In the genomic region with DNA sequence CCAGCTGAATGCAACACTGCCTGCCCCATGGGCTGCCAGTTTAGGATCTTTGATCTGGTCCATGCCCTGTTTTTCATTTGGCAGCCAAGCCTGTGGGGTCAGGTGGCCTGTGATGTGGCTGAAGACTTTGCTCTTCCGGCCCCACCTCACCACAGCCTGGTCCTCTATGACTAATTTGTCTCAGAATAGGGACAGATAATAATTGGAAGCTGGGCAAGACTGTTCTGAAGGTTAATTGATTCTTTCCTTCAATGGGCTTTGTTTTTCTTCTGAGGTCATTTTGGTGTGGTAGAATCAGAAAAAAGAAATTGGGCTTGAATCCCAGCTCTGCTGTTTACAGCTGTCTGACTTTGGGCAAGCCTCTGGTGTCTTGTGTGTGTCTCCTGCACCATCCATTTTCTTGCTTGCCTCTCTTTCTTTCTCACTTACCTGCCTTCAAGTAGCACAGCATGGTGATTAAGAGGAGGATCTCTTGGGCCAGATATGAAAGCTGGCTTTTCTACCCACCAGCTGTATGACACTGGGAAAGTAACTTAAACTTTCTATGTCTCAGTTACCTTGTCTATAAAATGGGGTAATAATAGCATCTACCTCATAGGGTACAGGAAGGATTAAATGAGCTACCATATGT, we compare ENCODE assay signal across 9 cellular contexts. TPM values are rescaled to one million over a fixed set of nuclear protein-coding genes. Genes with fewer than 3 reads are reported as not detected.
DNase-seq lines count a peak whose midpoint lies in the region; ATAC-seq, FAIRE-seq and TF ChIP-seq lines count a peak whose summit lies in the region.
"Had no signal": no experiment of that assay in that cellular context is flagged by ENCODE, and none has a peak within 500 bp of the region (broad histone marks: within the 10 kb centered on the region; RNA-seq: fewer than 3 reads in every experiment).

No MANE protein-coding gene starts in this region.

- peak; percentile 37 for FAIRE-seq in HepG2 (lab: Jason Lieb, UNC)

- H3K9ac ChIP-seq in HepG2 (ENCODE audit: insufficient read depth, low read depth, low read length): peak overlapping the region; percentile 50; the same call in 1 of the 2 replicates

- peaks cover 3 to 21% of the 10 kb centered on the region in 2 experiments for H3K36me3 ChIP-seq in HepG2 (replicated peaks in 1 of 2; ENCODE audit: control insufficient read depth in 1 of 2, insufficient read depth in 2 of 2, low read length in 2 of 2)

- peaks cover 5% of the 10 kb centered on the region for H3K79me2 ChIP-seq in HepG2 (ENCODE audit: insufficient read depth, low read length)

- no peaks in the 10 kb centered on the region for H4K20me1 ChIP-seq in HepG2 (ENCODE audit: insufficient read depth, low read length)

- POLR2A ChIA-PET in HepG2 (lab: Yijun Ruan, JAX): interaction anchor here (0.6 to 2.4 kb wide), 14 partner anchors 9 to 53 kb away, joined by 3 to 16 read pairs (median 4); a partner anchor contains a TSS

- TF ChIP-seq RAD21 in HepG2 (CRISPR knock-in tag; IDR thresholded peaks at IDR 0.05): no peak

- H3K4me2 ChIP-seq in HepG2 (ENCODE audit: low read depth, low read length): peak overlapping the region; percentile 40

- in situ Hi-C loops in HepG2 (cut with HindIII; ENCODE audit: extremely low pct_ligation_motif_present, low pct_unique_long_range_greater_than_20kb): no loop called here

- WGBS in HepG2 (ENCODE audit: low lambda C conversion rate): 33% methylated on average over 1 of the region's 1 CpG

- DNase-seq in activated CD4-positive, CD25-positive, alpha-beta regulatory T cell treated with anti-CD3 and anti-CD28 coated beads, Interleukin-2, amount 50 U/mL, for 72 hours: no peak
- DNase-seq in HepG2 (ENCODE audit: low spot score): peak; percentile 77
- DNase-seq in CD1c-positive myeloid dendritic cell (ENCODE audit: extremely low spot score): no peak
- no peak for DNase-seq in RKO (ENCODE audit: low spot score)
- no peak for DNase-seq in SK-N-DZ (ENCODE audit: low spot score)
- DNase-seq: activated B cell treated with CpG ODN at 0.5 μM for 24 hours had no signal

- peak in 1 of 2 experiments; percentile 83; a peak in 3 of 4 replicates for TF ChIP-seq EP300 in HepG2 (IDR thresholded peaks at IDR 0.05; ENCODE audit: low read depth in 2 of 2, low read length in 2 of 2)
- TF ChIP-seq EP300 in HepG2 (CRISPR knock-in tag; IDR thresholded peaks at IDR 0.05; ENCODE audit: borderline replicate concordance): no peak

- H3K4me3 ChIP-seq in HepG2 (replicated peaks in 1 of 3; ENCODE audit: insufficient read depth in 1 of 3, low read depth in 2 of 3, low read length in 3 of 3): no peak overlapping the region

- peak overlapping the region; percentile 97 for H3K27ac ChIP-seq in VCaP
- peak overlapping the region; percentile 69 for H3K27ac ChIP-seq in HepG2 (ENCODE audit: extremely low read length, insufficient read depth, low read length)

- H3K4me1 ChIP-seq in HepG2 (ENCODE audit: insufficient read depth, low read length): peaks cover 78% of the 10 kb centered on the region

- no peaks in the 10 kb centered on the region for H3K27me3 ChIP-seq in HepG2 (ENCODE audit: control insufficient read depth in 1 of 2, insufficient read depth in 2 of 2, low read length in 2 of 2)

- no peaks in the 10 kb centered on the region for H3K9me3 ChIP-seq in HepG2 (ENCODE audit: low read length)

- no peak overlapping the region for H2AFZ ChIP-seq in HepG2 (ENCODE audit: low read length)

- CTCF ChIA-PET in HepG2 (lab: Yijun Ruan, JAX; ENCODE audit: low intra/inter-chr PET ratio, low total read pairs): no interaction called here

- peak; percentile 48 to 49 for ATAC-seq in activated CD4-positive, CD25-positive, alpha-beta regulatory T cell treated with anti-CD3 and anti-CD28 coated beads, Interleukin-2, amount 50 U/mL, for 24 hours
- ATAC-seq in HG02973 (IDR thresholded peaks at IDR 0.05; ENCODE audit: unreplicated experiment) (peak; percentile 57), HepG2 (peak; percentile 93)

- intact Hi-C loops in HepG2 (cut with micrococcal nuclease; ENCODE audit: unreplicated experiment): no loop called here

- TF ChIP-seq CTCF in VCaP (conservative IDR thresholded peaks at IDR 0.05) (no peak), HepG2 (CRISPR knock-in tag; IDR thresholded peaks at IDR 0.05) (no peak)

- TF ChIP-seq POLR2A in HepG2 (IDR thresholded peaks at IDR 0.05; ENCODE audit: insufficient read depth in 1 of 2, low read depth in 2 of 2, low read length in 2 of 2): no peak

- TSS peak; percentile 64 for BruUV-seq in HepG2 (replicated peaks; lab: Mats Ljungman, UMichigan)

TF ChIP-seq in HepG2, 621 proteins besides CTCF, POLR2A, EP300 and RAD21 (continues in another document):
- no peak for TF ChIP-seq SP2 (CRISPR knock-in tag; IDR thresholded peaks at IDR 0.05)
- TF ChIP-seq ZNF850 (CRISPR knock-in tag; conservative IDR thresholded peaks at IDR 0.05): no peak
- no peak for TF ChIP-seq BRD4 (CRISPR knock-in tag; IDR thresholded peaks at IDR 0.05)
- TF ChIP-seq, protein P1, sequence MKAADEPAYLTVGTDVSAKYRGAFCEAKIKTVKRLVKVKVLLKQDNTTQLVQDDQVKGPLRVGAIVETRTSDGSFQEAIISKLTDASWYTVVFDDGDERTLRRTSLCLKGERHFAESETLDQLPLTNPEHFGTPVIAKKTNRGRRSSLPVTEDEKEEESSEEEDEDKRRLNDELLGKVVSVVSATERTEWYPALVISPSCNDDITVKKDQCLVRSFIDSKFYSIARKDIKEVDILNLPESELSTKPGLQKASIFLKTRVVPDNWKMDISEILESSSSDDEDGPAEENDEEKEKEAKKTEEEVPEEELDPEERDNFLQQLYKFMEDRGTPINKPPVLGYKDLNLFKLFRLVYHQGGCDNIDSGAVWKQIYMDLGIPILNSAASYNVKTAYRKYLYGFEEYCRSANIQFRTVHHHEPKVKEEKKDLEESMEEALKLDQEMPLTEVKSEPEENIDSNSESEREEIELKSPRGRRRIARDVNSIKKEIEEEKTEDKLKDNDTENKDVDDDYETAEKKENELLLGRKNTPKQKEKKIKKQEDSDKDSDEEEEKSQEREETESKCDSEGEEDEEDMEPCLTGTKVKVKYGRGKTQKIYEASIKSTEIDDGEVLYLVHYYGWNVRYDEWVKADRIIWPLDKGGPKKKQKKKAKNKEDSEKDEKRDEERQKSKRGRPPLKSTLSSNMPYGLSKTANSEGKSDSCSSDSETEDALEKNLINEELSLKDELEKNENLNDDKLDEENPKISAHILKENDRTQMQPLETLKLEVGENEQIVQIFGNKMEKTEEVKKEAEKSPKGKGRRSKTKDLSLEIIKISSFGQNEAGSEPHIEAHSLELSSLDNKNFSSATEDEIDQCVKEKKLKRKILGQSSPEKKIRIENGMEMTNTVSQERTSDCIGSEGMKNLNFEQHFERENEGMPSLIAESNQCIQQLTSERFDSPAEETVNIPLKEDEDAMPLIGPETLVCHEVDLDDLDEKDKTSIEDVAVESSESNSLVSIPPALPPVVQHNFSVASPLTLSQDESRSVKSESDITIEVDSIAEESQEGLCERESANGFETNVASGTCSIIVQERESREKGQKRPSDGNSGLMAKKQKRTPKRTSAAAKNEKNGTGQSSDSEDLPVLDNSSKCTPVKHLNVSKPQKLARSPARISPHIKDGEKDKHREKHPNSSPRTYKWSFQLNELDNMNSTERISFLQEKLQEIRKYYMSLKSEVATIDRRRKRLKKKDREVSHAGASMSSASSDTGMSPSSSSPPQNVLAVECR (CRISPR knock-in tag; IDR thresholded peaks at IDR 0.05; ENCODE audit: borderline replicate concordance): peak; percentile 7; the same call in 1 of the 2 replicates
- TF ChIP-seq GTF3A (CRISPR knock-in tag; conservative IDR thresholded peaks at IDR 0.05): no peak
- TF ChIP-seq, protein P2, sequence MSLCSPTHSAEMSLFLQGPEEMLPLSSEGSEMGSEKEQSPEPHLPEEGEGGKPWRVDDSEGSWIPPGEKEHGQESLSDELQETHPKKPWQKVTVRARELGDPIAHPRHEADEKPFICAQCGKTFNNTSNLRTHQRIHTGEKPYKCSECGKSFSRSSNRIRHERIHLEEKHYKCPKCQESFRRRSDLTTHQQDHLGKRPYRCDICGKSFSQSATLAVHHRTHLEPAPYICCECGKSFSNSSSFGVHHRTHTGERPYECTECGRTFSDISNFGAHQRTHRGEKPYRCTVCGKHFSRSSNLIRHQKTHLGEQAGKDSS (CRISPR knock-in tag; IDR thresholded peaks at IDR 0.05; ENCODE audit: borderline replicate concordance, low read depth): no peak

RNA-seq across cellular contexts. Expression of a gene that starts 24.2 kb away (rescaled TPM):
- total RNA-seq in HepG2 (2016; rRNA removed; fragmentation: Illumina TruSeq; extraction: Trizol): 12.2 and 22.4 TPM in 2 replicates
- total RNA-seq in HepG2 (2016; cell fraction: cytosol; rRNA removed; fragmentation: Illumina TruSeq; extraction: Trizol; ENCODE audit: low read depth): 15.9 and 19.0 TPM in 2 replicates
- total RNA-seq in HepG2 (2016; cell fraction: insoluble cytoplasmic fraction; rRNA removed; fragmentation: Illumina TruSeq; extraction: Trizol): 10.3 and 18.8 TPM in 2 replicates
- 6.0 and 7.4 TPM in 2 replicates for total RNA-seq in HepG2 (2016; cell fraction: membrane; rRNA removed; fragmentation: Illumina TruSeq; extraction: Trizol)
- total RNA-seq in HepG2 (2016; cell fraction: nucleus; rRNA removed; fragmentation: Illumina TruSeq; extraction: Trizol): 23.2 and 26.5 TPM in 2 replicates
- 14.8 and 16.9 TPM in 2 replicates for polyA plus RNA-seq in HepG2 (2011; rRNA removed)
- polyA plus RNA-seq in HepG2 (2011; cell fraction: cytosol; rRNA removed): 11.8 and 13.6 TPM in 2 replicates
- polyA plus RNA-seq in HepG2 (2011; cell fraction: nucleus; rRNA removed): 11.3 and 12.7 TPM in 2 replicates
- 11.9 and 13.1 TPM in 2 replicates for polyA plus RNA-seq in HepG2 (2012)
- 0.63 and 1.1 TPM in 2 replicates for polyA plus RNA-seq in HepG2 (2016; cell fraction: cytosol; fragmentation: Illumina TruSeq; extraction: Trizol; ENCODE audit: low read depth)
- 5.3 and 6.4 TPM in 2 replicates for polyA plus RNA-seq in HepG2 (2016; cell fraction: insoluble cytoplasmic fraction; fragmentation: Illumina TruSeq; extraction: Trizol; ENCODE audit: low read depth)
- 0.93 and 1.0 TPM in 2 replicates for polyA plus RNA-seq in HepG2 (2016; cell fraction: membrane; fragmentation: Illumina TruSeq; extraction: Trizol; ENCODE audit: low read depth)
- polyA plus RNA-seq in HepG2 (2016; cell fraction: nucleus; fragmentation: Illumina TruSeq; extraction: Trizol; ENCODE audit: insufficient read depth, low read depth): 12.2 and 14.4 TPM in 2 replicates
- polyA minus RNA-seq in HepG2 (2011; rRNA and poly(A)+ RNA removed; ENCODE audit: low replicate concordance): 91.3 and 104 TPM in 2 replicates
- 14.3 and 22.4 TPM in 2 replicates for polyA minus RNA-seq in HepG2 (2011; cell fraction: cytosol; rRNA and poly(A)+ RNA removed)
- polyA minus RNA-seq in HepG2 (2011; cell fraction: nucleus; rRNA and poly(A)+ RNA removed): 20.5 and 26.2 TPM in 2 replicates
- polyA plus RNA-seq in SK-N-DZ (2014; cell fraction: cytosol; rRNA removed): 8.2 and 13.7 TPM in 2 replicates
- 3.5 and 5.1 TPM in 2 replicates for polyA plus RNA-seq in SK-N-DZ (2014; cell fraction: nucleus; rRNA removed)
